Comparison of ENCODE assay signal across 8 cellular contexts in genomic region chr17:78381601-78382168, GRCh38. TPM values are rescaled to one million over a fixed set of nuclear protein-coding genes. Genes with fewer than 3 reads are reported as not detected.
DNase-seq lines count a peak whose midpoint lies in the region; ATAC-seq and TF ChIP-seq lines count a peak whose summit lies in the region.

No MANE protein-coding gene starts in this region.

- intact Hi-C loops in activated T-helper 2 cell treated with anti-CD3 and anti-CD28 coated beads, Interferon-gamma antibody, Interleukin-2, Interleukin-4, amounts not matched to agents 10 μg/mL and 5 μg/mL and 100 μg/mL, durations not matched to agents 14 hours and 24 hours and 36 hours (cut with micrococcal nuclease), result loop anchor here (5.0 kb wide), 1 partner anchor 436 kb away; no protein-coding TSS in a partner anchor

- no peaks in the 10 kb centered on the region for H3K27me3 Mint-ChIP-seq in activated T-helper 2 cell treated with anti-CD3 and anti-CD28 coated beads, Interferon-gamma antibody, Interleukin-2, Interleukin-4, amounts not matched to agents 10 μg/mL and 5 μg/mL and 100 μg/mL, durations not matched to agents 14 hours and 24 hours and 36 hours (ENCODE audit: low read depth)
- no peaks in the 10 kb centered on the region for H3K27me3 Mint-ChIP-seq in type B pancreatic cell

- H3K4me1 Mint-ChIP-seq in activated T-helper 2 cell treated with anti-CD3 and anti-CD28 coated beads, Interferon-gamma antibody, Interleukin-2, Interleukin-4, amounts not matched to agents 10 μg/mL and 5 μg/mL and 100 μg/mL, durations not matched to agents 14 hours and 24 hours and 36 hours (ENCODE audit: low read depth), result peaks cover 62% of the 10 kb centered on the region
- peaks cover 56% of the 10 kb centered on the region for H3K4me1 Mint-ChIP-seq in type B pancreatic cell (ENCODE audit: unreplicated experiment)

- peaks cover 45% of the 10 kb centered on the region for H3K36me3 Mint-ChIP-seq in activated T-helper 2 cell treated with anti-CD3 and anti-CD28 coated beads, Interferon-gamma antibody, Interleukin-2, Interleukin-4, amounts not matched to agents 10 μg/mL and 5 μg/mL and 100 μg/mL, durations not matched to agents 14 hours and 24 hours and 36 hours (ENCODE audit: low read depth)
- peaks cover 12% of the 10 kb centered on the region for H3K36me3 Mint-ChIP-seq in type B pancreatic cell

- peak overlapping the region; percentile 99 for H3K4me3 Mint-ChIP-seq in activated T-helper 2 cell treated with anti-CD3 and anti-CD28 coated beads, Interferon-gamma antibody, Interleukin-2, Interleukin-4, amounts not matched to agents 10 μg/mL and 5 μg/mL and 100 μg/mL, durations not matched to agents 14 hours and 24 hours and 36 hours (ENCODE audit: low read depth)
- peak overlapping the region; percentile 68 for H3K4me3 Mint-ChIP-seq in type B pancreatic cell

- H3K4me3 ChIP-seq in HUES6 (ENCODE audit: low read depth, low read length), result peak overlapping the region; percentile 30

- DNase-seq in AG08395 (ENCODE audit: low spot score) (peak; percentile 22), kidney tubule cell (ENCODE audit: low spot score) (peak; percentile 96), type B pancreatic cell (ENCODE audit: extremely low spot score, unreplicated experiment) (no peak), NCI-H1436 treated with DMSO at 0.1 percent for 48 hours (lab: John Stamatoyannopoulos, UW) (no peak), HT-29 (ENCODE audit: low spot score) (no peak)
- DNase-seq in activated T-helper 2 cell treated with anti-CD3 and anti-CD28 coated beads, Interferon-gamma antibody, Interleukin-2, Interleukin-4, amounts not matched to agents 10 μg/mL and 5 μg/mL and 100 μg/mL, durations not matched to agents 14 hours and 24 hours and 36 hours (ENCODE audit: low spot score), result peak; percentile 35

- H3K27ac Mint-ChIP-seq in activated T-helper 2 cell treated with anti-CD3 and anti-CD28 coated beads, Interferon-gamma antibody, Interleukin-2, Interleukin-4, amounts not matched to agents 10 μg/mL and 5 μg/mL and 100 μg/mL, durations not matched to agents 14 hours and 24 hours and 36 hours, result peak overlapping the region; percentile 91
- H3K27ac Mint-ChIP-seq in type B pancreatic cell, result peak overlapping the region; percentile 55

- no peaks in the 10 kb centered on the region for H3K9me3 ChIP-seq in HUES6 (ENCODE audit: control insufficient read depth, insufficient read depth, low read depth, low read length)

- H3K27ac ChIP-seq in HUES6 (ENCODE audit: low read depth, low read length), result no peak overlapping the region; the same call in 1 of the 2 replicates

- no peak for TF ChIP-seq CTCF in type B pancreatic cell (conservative IDR thresholded peaks at IDR 0.05)

- H3K36me3 ChIP-seq in HUES6 (ENCODE audit: control insufficient read depth, insufficient read depth, low read length), result peaks cover 3% of the 10 kb centered on the region; the same call in 1 of the 2 replicates

- ATAC-seq in GM18517 (IDR thresholded peaks at IDR 0.05; ENCODE audit: unreplicated experiment), result no peak

- peaks cover 51% of the 10 kb centered on the region for H3K4me1 ChIP-seq in HUES6 (ENCODE audit: control insufficient read depth, insufficient read depth, low read length)

- H3K9ac ChIP-seq in HUES6 (ENCODE audit: low read length), result peak overlapping the region; percentile 29

- no peaks in the 10 kb centered on the region for H3K27me3 ChIP-seq in HUES6 (ENCODE audit: control insufficient read depth, insufficient read depth, low read length)

- H3K9me3 Mint-ChIP-seq in activated T-helper 2 cell treated with anti-CD3 and anti-CD28 coated beads, Interferon-gamma antibody, Interleukin-2, Interleukin-4, amounts not matched to agents 10 μg/mL and 5 μg/mL and 100 μg/mL, durations not matched to agents 14 hours and 24 hours and 36 hours, result no peaks in the 10 kb centered on the region
- no peaks in the 10 kb centered on the region for H3K9me3 Mint-ChIP-seq in type B pancreatic cell

RNA-seq across cellular contexts. Expression of gene PGS1, which starts 3.2 kb away (rescaled TPM):
- 59.3 and 64.1 TPM in 2 replicates for total RNA-seq in activated T-helper 2 cell treated with anti-CD3 and anti-CD28 coated beads, Interferon-gamma antibody, Interleukin-2, Interleukin-4, amounts not matched to agents 10 μg/mL and 5 μg/mL and 100 μg/mL, durations not matched to agents 14 hours and 24 hours and 36 hours
- 44.7 and 54.8 TPM in 2 replicates for total RNA-seq in type B pancreatic cell (ENCODE audit: low replicate concordance)
- total RNA-seq in HT-29 (2014; rRNA removed; shearing (Covaris generic)), result 23.0 and 30.7 TPM in 2 replicates

RNA-seq across cellular contexts. Expression of gene SOCS3, which starts 21.8 kb away (rescaled TPM):
- total RNA-seq in activated T-helper 2 cell treated with anti-CD3 and anti-CD28 coated beads, Interferon-gamma antibody, Interleukin-2, Interleukin-4, amounts not matched to agents 10 μg/mL and 5 μg/mL and 100 μg/mL, durations not matched to agents 14 hours and 24 hours and 36 hours, result 93.5 and 99.8 TPM in 2 replicates
- total RNA-seq in type B pancreatic cell (ENCODE audit: low replicate concordance), result 16.9 and 21.1 TPM in 2 replicates
- total RNA-seq in HT-29 (2014; rRNA removed; shearing (Covaris generic)), result 0.18 and 0.79 TPM in 2 replicates

Comparison
In these comparisons a context has a peak if more than half of its experiments do, and no peak if none do; other contexts are left out.
1. DNase-seq: peak in AG08395 (single experiment), activated T-helper 2 cell treated with anti-CD3 and anti-CD28 coated beads, Interferon-gamma antibody, Interleukin-2, Interleukin-4, amounts not matched to agents 10 μg/mL and 5 μg/mL and 100 μg/mL, durations not matched to agents 14 hours and 24 hours and 36 hours (single experiment) and kidney tubule cell (single experiment); none in type B pancreatic cell (single experiment), NCI-H1436 treated with DMSO at 0.1 percent for 48 hours (single experiment) and HT-29 (single experiment).
2. RNA of gene SOCS3, which starts 21.8 kb away (total RNA-seq): 93.5 to 99.8 TPM in activated T-helper 2 cell treated with anti-CD3 and anti-CD28 coated beads, Interferon-gamma antibody, Interleukin-2, Interleukin-4, amounts not matched to agents 10 μg/mL and 5 μg/mL and 100 μg/mL, durations not matched to agents 14 hours and 24 hours and 36 hours and 16.9 to 21.1 TPM in type B pancreatic cell; 0.18 to 0.79 TPM in HT-29; every median in the first group is over 10 times any median in the second.